Comparison of ENCODE assay signal across 20 cellular contexts in genomic region chr11:71266114-71266833, GRCh38. TPM values are rescaled to one million over a fixed set of nuclear protein-coding genes. Genes with fewer than 3 reads are reported as not detected.
A peak's percentile ranks its signal among the peaks of the same experiment; 100 is the strongest.
DNase-seq lines count a peak whose midpoint lies in the region; ATAC-seq, FAIRE-seq and TF ChIP-seq lines count a peak whose summit lies in the region.
"Had no signal": no experiment of that assay in that cellular context is flagged by ENCODE, and none has a peak within 500 bp of the region (broad histone marks: within the 10 kb centered on the region; RNA-seq: fewer than 3 reads in every experiment).

No MANE protein-coding gene starts in this region.

- H3K4me1 Mint-ChIP-seq in type B pancreatic cell (ENCODE audit: unreplicated experiment), result peaks cover 26% of the 10 kb centered on the region
- H3K4me1 Mint-ChIP-seq: CD14-positive monocyte; natural killer cell; stimulated activated memory B cell treated with anti-CD40 and anti-IgM and Interleukin-4, amounts not matched to agents 10 μg/mL and 1 μg/mL and 100 μg/mL, for 72 hours had no signal

- no peak overlapping the region for H3K4ac ChIP-seq in H1 (replicated peaks; ENCODE audit: insufficient read length, low read depth, low read length)

- peak overlapping the region; percentile 85; the same call in 1 of the 2 replicates for H3K18ac ChIP-seq in H1 (ENCODE audit: extremely low read depth, low read length)

- H2BK20ac ChIP-seq in H1 (ENCODE audit: low read length), result no peak overlapping the region; the same call in 1 of the 2 replicates

- intact Hi-C loops in lower lobe of right lung (cut with DNase I), result no loop called here

- peak overlapping the region; percentile 21 for H3K27ac Mint-ChIP-seq in type B pancreatic cell
- H3K27ac Mint-ChIP-seq: activated CD8-positive, alpha-beta T cell treated with anti-CD3 and anti-CD28 coated beads, Interleukin-2, amount 10 ng/mL, durations not matched to agents 7 days and 5 days; natural killer cell; stimulated activated memory B cell treated with anti-CD40 and anti-IgM and Interleukin-4, amounts not matched to agents 10 μg/mL and 1 μg/mL and 100 μg/mL, for 72 hours had no signal

- peak overlapping the region; percentile 67 for H3K4me3 Mint-ChIP-seq in type B pancreatic cell
- H3K4me3 Mint-ChIP-seq: activated CD8-positive, alpha-beta T cell treated with anti-CD3 and anti-CD28 coated beads, Interleukin-2, amount 10 ng/mL, durations not matched to agents 7 days and 5 days; natural killer cell; stimulated activated memory B cell treated with anti-CD40 and anti-IgM and Interleukin-4, amounts not matched to agents 10 μg/mL and 1 μg/mL and 100 μg/mL, for 72 hours had no signal

- no peaks in the 10 kb centered on the region for H3K36me3 Mint-ChIP-seq in type B pancreatic cell
- H3K36me3 Mint-ChIP-seq: CD14-positive monocyte; natural killer cell; stimulated activated memory B cell treated with anti-CD40 and anti-IgM and Interleukin-4, amounts not matched to agents 10 μg/mL and 1 μg/mL and 100 μg/mL, for 72 hours had no signal

- H2AK5ac ChIP-seq in H1 (ENCODE audit: low read depth, low read length), result no peak overlapping the region

- peaks cover 2 to 10% (median 5%) of the 10 kb centered on the region in 4 experiments for H3K4me1 ChIP-seq in H1 (replicated peaks in 1 of 4; ENCODE audit: control insufficient read depth in 3 of 4, insufficient read depth in 4 of 4, low read length in 3 of 4)
- no peaks in the 10 kb centered on the region for H3K4me1 ChIP-seq in lower lobe of right lung
- H3K4me1 ChIP-seq: HAP-1 had no signal

- H3K27me3 ChIP-seq in H1 (replicated peaks in 1 of 4; ENCODE audit: control insufficient read depth in 3 of 4, extremely low read depth in 1 of 4, insufficient read depth in 3 of 4, low read length in 3 of 4) (no peaks in the 10 kb centered on the region; a peak in 1 of 7 replicates), lower lobe of right lung (ENCODE audit: low read depth) (peaks cover 4% of the 10 kb centered on the region)

- TF ChIP-seq RAD21 in H1 (IDR thresholded peaks at IDR 0.05 in 1 of 2, conservative IDR thresholded peaks at IDR 0.05 in 1 of 2; ENCODE audit: low read depth in 2 of 2, low read length in 2 of 2), result peak; percentile 20 to 42; a peak in 3 of 4 replicates

- 0 out of 2 replicates have a peak, but pooled peaks cover 2% of the 10 kb centered on the region for H3K23me2 ChIP-seq in H1 (ENCODE audit: low read depth, low read length)

- no peak overlapping the region for H3K9ac ChIP-seq in H1 (replicated peaks in 1 of 4; ENCODE audit: extremely low read depth in 1 of 4, low read depth in 3 of 4, low read length in 3 of 4)

- H2BK120ac ChIP-seq in H1 (replicated peaks; ENCODE audit: low read depth, low read length), result no peak overlapping the region

- peak in 1 of 2 experiments; percentile 20; a peak in 1 of 3 replicates for TF ChIP-seq POLR2A in H1 (IDR thresholded peaks at IDR 0.05; ENCODE audit: control extremely low read depth in 1 of 2, low read depth in 2 of 2, low read length in 2 of 2)

- peak overlapping the region; percentile 97; the same call in 1 of the 2 replicates for H2BK15ac ChIP-seq in H1 (ENCODE audit: low read length)

- H3K79me1 ChIP-seq in H1 (ENCODE audit: low read depth, low read length), result no peaks in the 10 kb centered on the region

- peak; percentile 38 for DNase-seq in activated CD8-positive, alpha-beta memory T cell treated with anti-CD3 and anti-CD28 coated beads for 24 hours
- no peak for DNase-seq in activated CD8-positive, alpha-beta memory T cell treated with anti-CD3 and anti-CD28 coated beads, Interleukin-2, amount 50 U/mL, for 4 hours
- DNase-seq in H1 (ENCODE audit: low read depth in 1 of 2, low spot score in 2 of 2), result peak in 1 of 2 experiments; percentile 78
- DNase-seq in lower lobe of right lung, result peak; percentile 68
- no peak for DNase-seq in type B pancreatic cell (ENCODE audit: extremely low spot score, unreplicated experiment)
- DNase-seq in NCI-H748 treated with DMSO at 0.1 percent for 48 hours (lab: John Stamatoyannopoulos, UW), result no peak
- DNase-seq in occipital lobe (lab: John Stamatoyannopoulos, UW), result no peak
- DNase-seq in SHP77 (lab: John Stamatoyannopoulos, UW), result no peak
- DNase-seq: activated CD8-positive, alpha-beta T cell treated with anti-CD3 and anti-CD28 coated beads, Interleukin-2, amount 10 ng/mL, durations not matched to agents 7 days and 5 days; activated gamma-delta T cell; DMS153; natural killer cell; NCI-H1105 treated with DMSO at 0.1 percent for 48 hours; stimulated activated CD4-positive, alpha-beta T cell treated with anti-CD3 and anti-CD28 coated beads, Interleukin-12 subunit alpha, Interleukin-12 subunit beta, amount 100 ng/mL, for 4 hours had no signal

- H4K91ac ChIP-seq in H1 (replicated peaks; ENCODE audit: insufficient read length, low read length), result no peak overlapping the region

- POLR2A ChIA-PET in H1 (lab: Charles Lee; ENCODE audit: partially characterized antibody), result interaction anchor here (0.7 to 2.4 kb wide), 5 partner anchors 11 to 125 kb away, joined by 3 to 13 read pairs (median 11); partner anchors contain the start of gene SHANK2

- H3K27ac ChIP-seq in H1 (ENCODE audit: low read depth, low read length) (no peak overlapping the region), lower lobe of right lung (no peak overlapping the region)

- peak overlapping the region; percentile 80; the same call in 1 of the 2 replicates for H2BK12ac ChIP-seq in H1 (ENCODE audit: low read depth, low read length)

- peak overlapping the region in 2 of 4 experiments; percentile 12 to 14; a peak in 2 of 8 replicates for H3K4me3 ChIP-seq in H1 (ENCODE audit: extremely low read depth in 1 of 4, insufficient read depth in 2 of 4, low read depth in 3 of 4, low read length in 4 of 4)
- H3K4me3 ChIP-seq in lower lobe of right lung, result no peak overlapping the region
- H3K4me3 ChIP-seq: A549, HAP-1 had no signal

- FAIRE-seq in H1 (lab: Jason Lieb, UNC), result peak; percentile 42
- FAIRE-seq: A549 had no signal

- no peaks in the 10 kb centered on the region for H3K9me3 Mint-ChIP-seq in type B pancreatic cell
- H3K9me3 Mint-ChIP-seq: natural killer cell; stimulated activated memory B cell treated with anti-CD40 and anti-IgM and Interleukin-4, amounts not matched to agents 10 μg/mL and 1 μg/mL and 100 μg/mL, for 72 hours had no signal

- TF ChIP-seq EP300 in H1 (IDR thresholded peaks at IDR 0.05; ENCODE audit: borderline replicate concordance in 1 of 2, low read depth in 2 of 2, low read length in 2 of 2), result no peak

- no peak overlapping the region for H4K5ac ChIP-seq in H1 (ENCODE audit: insufficient read length, low read depth, low read length)

- H4K20me1 ChIP-seq in H1 (replicated peaks in 1 of 2; ENCODE audit: control insufficient read depth in 1 of 2, insufficient read depth in 2 of 2, low read length in 2 of 2), result no peaks in the 10 kb centered on the region

- H3K23ac ChIP-seq in H1 (ENCODE audit: insufficient read length), result no peak overlapping the region

- no peak overlapping the region for H3K14ac ChIP-seq in H1 (ENCODE audit: insufficient read length)

- no peak overlapping the region; the same call in 1 of the 2 replicates for H2BK5ac ChIP-seq in H1 (ENCODE audit: low read depth, low read length)

- H3K36me3 ChIP-seq in H1 (ENCODE audit: control insufficient read depth in 2 of 4, insufficient read depth in 4 of 4, low read length in 3 of 4) (no peaks in the 10 kb centered on the region), lower lobe of right lung (no peaks in the 10 kb centered on the region)
- H3K36me3 ChIP-seq: HAP-1 had no signal

- H3K4me2 ChIP-seq in H1 (ENCODE audit: insufficient read depth in 1 of 2, low read depth in 2 of 2, low read length in 2 of 2), result peak overlapping the region; percentile 37 to 52; a peak in 3 of 4 replicates
- H3K4me2 ChIP-seq: A549 had no signal

- TF ChIP-seq CTCF in H1 (IDR thresholded peaks at IDR 0.05; ENCODE audit: control extremely low read depth in 1 of 3, insufficient read depth in 1 of 3, low read depth in 1 of 3, low read length in 3 of 3), result peak in 1 of 3 experiments; percentile 16; a peak in 2 of 4 replicates
- TF ChIP-seq CTCF in lower lobe of right lung (IDR thresholded peaks at IDR 0.05), result no peak
- TF ChIP-seq CTCF in type B pancreatic cell (conservative IDR thresholded peaks at IDR 0.05), result no peak

- peak overlapping the region; percentile 78 for H2AFZ ChIP-seq in H1 (ENCODE audit: low read length)

- ATAC-seq in lower lobe of right lung, result peak; percentile 85 to 86
- ATAC-seq: activated CD8-positive, alpha-beta T cell treated with anti-CD3 and anti-CD28 coated beads, Interleukin-2, amount 10 ng/mL, durations not matched to agents 7 days and 5 days; natural killer cell; Right ventricle myocardium inferior; stimulated activated memory B cell treated with anti-CD40 and anti-IgM and Interleukin-4, amounts not matched to agents 10 μg/mL and 1 μg/mL and 100 μg/mL, for 72 hours had no signal

- H3K9me3 ChIP-seq in H1 (ENCODE audit: insufficient read depth in 2 of 2, low read depth in 1 of 2, low read length in 1 of 2) (no peaks in the 10 kb centered on the region), lower lobe of right lung (no peaks in the 10 kb centered on the region)
- H3K9me3 ChIP-seq: A549, HAP-1 had no signal

- H4K8ac ChIP-seq in H1 (ENCODE audit: extremely low read depth, insufficient read depth, low read length), result peak overlapping the region; percentile 75; the same call in 1 of the 2 replicates

- H3K27me3 Mint-ChIP-seq in type B pancreatic cell, result peaks cover 3% of the 10 kb centered on the region

- no peaks in the 10 kb centered on the region for H3K79me2 ChIP-seq in H1 (ENCODE audit: control insufficient read depth in 1 of 2, insufficient read depth in 2 of 2, low read length in 2 of 2)

- WGBS in H1 (ENCODE audit: extremely low coverage in 1 of 2, insufficient coverage in 1 of 2, insufficient read length in 1 of 2, insufficient replicate concordance in 2 of 2, low coverage in 1 of 2, low lambda C conversion rate in 2 of 2, missing lambda C conversion rate in 1 of 2), 2 experiments, result 53% methylated on average over 22 of the region's 22 CpGs; no CpG with 5 or more reads in 1 of the 2 experiments

- CTCF ChIA-PET in H1 (lab: Charles Lee; ENCODE audit: partially characterized antibody), result interaction anchor here (0.8 to 1.8 kb wide), 8 partner anchors 9 to 153 kb away, joined by 3 to 7 read pairs (median 3); partner anchors contain the start of gene SHANK2

- peak overlapping the region; percentile 25 for H3K56ac ChIP-seq in H1 (replicated peaks; ENCODE audit: insufficient read length, low read depth, low read length)

RNA-seq across cellular contexts. Expression of gene SHANK2, which starts 13.9 kb away (rescaled TPM):
- total RNA-seq in H1 (2021; fragmentation: NEBNext Ultra II Directional; extraction: Animal tissue kit (Norgen Biotek cat#: 25700)), result 52.9 and 54.2 TPM in 2 replicates
- 10.1 and 15.5 TPM in 2 replicates for polyA plus RNA-seq in H1 (2011; rRNA removed)
- 7.8 TPM for polyA plus RNA-seq in H1 (2011; cell fraction: cytosol; rRNA removed)
- 41.3 TPM for polyA plus RNA-seq in H1 (2011; cell fraction: nucleus; rRNA removed)
- 17.0 to 20.3 TPM (median 18.5 TPM) in 4 replicates for polyA plus RNA-seq in H1 (2012, experiment 1 of 2)
- polyA plus RNA-seq in H1 (2012, experiment 2 of 2), result 2.9 TPM
- 16.9 TPM for polyA plus RNA-seq in H1 (2013, experiment 1 of 2)
- 15.7 TPM for polyA plus RNA-seq in H1 (2013, experiment 2 of 2)
- 46.2 and 59.3 TPM in 2 replicates for polyA minus RNA-seq in H1 (2011; rRNA and poly(A)+ RNA removed)
- 35.2 TPM for polyA minus RNA-seq in H1 (2011; cell fraction: cytosol; rRNA and poly(A)+ RNA removed)
- polyA minus RNA-seq in H1 (2011; cell fraction: nucleus; rRNA and poly(A)+ RNA removed), result 103 TPM
- total RNA-seq in lower lobe of right lung, result 59.8 TPM
- total RNA-seq in type B pancreatic cell (ENCODE audit: low replicate concordance), result 25.9 and 49.4 TPM in 2 replicates
- 47.1 TPM for total RNA-seq in occipital lobe
- total RNA-seq: activated CD8-positive, alpha-beta T cell treated with anti-CD3 and anti-CD28 coated beads, Interleukin-2, amount 10 ng/mL, durations not matched to agents 7 days and 5 days; T-helper 1 cell treated with Interleukin-12 subunit alpha and Interleukin-12 subunit beta and Interleukin-4 antibody, amounts not matched to agents 30 ng/mL and 1 ng/mL, for 36 hours had no signal
- polyA plus RNA-seq: CD14-positive monocyte had no signal

Comparison
In these comparisons a context has a peak if more than half of its experiments do, and no peak if none do; other contexts are left out.
1. DNase-seq: peak in activated CD8-positive, alpha-beta memory T cell treated with anti-CD3 and anti-CD28 coated beads for 24 hours (single experiment) and lower lobe of right lung (single experiment); none in activated CD8-positive, alpha-beta memory T cell treated with anti-CD3 and anti-CD28 coated beads, Interleukin-2, amount 50 U/mL, for 4 hours (single experiment), type B pancreatic cell (single experiment), NCI-H748 treated with DMSO at 0.1 percent for 48 hours (single experiment), occipital lobe (single experiment) and SHP77 (0 of 2).